8 cellular contexts compared by ENCODE assay signal in the genomic region with DNA sequence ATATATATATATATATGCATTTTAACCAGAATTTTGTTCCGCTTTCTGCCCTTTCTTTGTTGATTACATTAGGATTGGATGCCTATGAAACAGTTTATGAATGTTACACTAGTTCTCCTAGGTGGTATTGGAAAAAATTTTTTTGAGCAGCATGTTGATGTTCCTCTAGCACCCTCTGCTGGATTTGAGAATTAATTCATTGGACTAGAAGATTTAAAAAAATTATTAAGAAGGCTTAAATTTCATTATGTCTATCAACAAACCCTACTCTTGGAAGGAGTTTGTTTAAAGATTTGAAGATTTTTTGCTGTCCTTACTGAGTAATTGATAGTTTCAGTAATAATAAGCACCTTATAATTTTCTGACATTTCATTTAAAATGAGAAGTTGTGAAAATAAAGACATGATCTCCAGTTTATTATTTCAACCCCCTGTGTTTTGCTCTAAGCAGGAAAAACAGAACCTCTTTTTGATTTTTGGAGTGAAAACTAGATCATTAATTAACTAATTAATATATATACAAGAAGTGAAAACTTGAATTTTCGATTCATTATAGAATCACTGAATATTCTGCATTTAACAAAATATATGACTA.
DNase-seq lines count a peak whose midpoint lies in the region; ATAC-seq and TF ChIP-seq lines count a peak whose summit lies in the region.

No MANE protein-coding gene starts in this region.

- H3K36me3 Mint-ChIP-seq in CD4-positive, alpha-beta memory T cell = no peaks in the 10 kb centered on the region
- H3K36me3 Mint-ChIP-seq in naive B cell = peaks cover 0 to 8% of the 10 kb centered on the region in 2 donors
- H3K36me3 Mint-ChIP-seq in stimulated activated naive B cell treated with anti-CD40 and anti-IgM and Interleukin-4, amounts not matched to agents 10 μg/mL and 1 μg/mL and 100 μg/mL, for 72 hours = peaks cover 4 to 5% of the 10 kb centered on the region in 2 donors

- peaks cover 2 to 3% of the 10 kb centered on the region in 2 donors for H3K27me3 Mint-ChIP-seq in CD4-positive, alpha-beta memory T cell
- peaks cover 0 to 15% (median 8%) of the 10 kb centered on the region in 3 donors for H3K27me3 Mint-ChIP-seq in naive B cell
- peaks cover 0 to 6% of the 10 kb centered on the region in 2 donors for H3K27me3 Mint-ChIP-seq in stimulated activated naive B cell treated with anti-CD40 and anti-IgM and Interleukin-4, amounts not matched to agents 10 μg/mL and 1 μg/mL and 100 μg/mL, for 72 hours

- H3K36me3 ChIP-seq in CD4-positive, alpha-beta memory T cell (ENCODE audit: insufficient read depth, low read length) = no peaks in the 10 kb centered on the region

- CTCF ChIA-PET in CD4-positive, alpha-beta memory T cell (lab: Charles Lee; ENCODE audit: partially characterized antibody) = interaction anchor here (2.8 kb wide), 1 partner anchor 10 kb away, joined by 9 read pairs; no protein-coding TSS in a partner anchor

- H3K4me3 ChIP-seq in CD4-positive, alpha-beta memory T cell (ENCODE audit: low read length in 2 of 2) = no peak overlapping the region
- no peak overlapping the region for H3K4me3 ChIP-seq in coronary artery

- no peaks in the 10 kb centered on the region for H3K4me1 ChIP-seq in CD4-positive, alpha-beta memory T cell (ENCODE audit: insufficient read depth, low read length)

- peak in 4 of 5 donors; percentile 6 to 15 (median 12) for DNase-seq in CD4-positive, alpha-beta memory T cell
- DNase-seq in HCEC 1CT (peak; percentile 43), NCI-H748 treated with DMSO at 0.1 percent for 48 hours (lab: John Stamatoyannopoulos, UW) (peak; percentile 58), coronary artery (ENCODE audit: low spot score) (no peak), naive B cell (peak; percentile 0)
- DNase-seq in stimulated activated naive B cell treated with anti-CD40 and anti-IgM and Interleukin-4, amounts not matched to agents 10 μg/mL and 1 μg/mL and 100 μg/mL, for 72 hours = no peak
- DNase-seq in stimulated activated CD4-positive, alpha-beta T cell treated with anti-CD3 and anti-CD28 coated beads, Interleukin-15, amount 100 ng/mL, for 24 hours = no peak

- H3K27ac ChIP-seq in CD4-positive, alpha-beta memory T cell (ENCODE audit: low read depth, low read length) = no peak overlapping the region
- no peak overlapping the region for H3K27ac ChIP-seq in coronary artery

- peaks cover 0 to 1% (median 0%) of the 10 kb centered on the region in 4 donors for H3K4me1 Mint-ChIP-seq in CD4-positive, alpha-beta memory T cell
- H3K4me1 Mint-ChIP-seq in naive B cell = no peaks in the 10 kb centered on the region
- H3K4me1 Mint-ChIP-seq in stimulated activated naive B cell treated with anti-CD40 and anti-IgM and Interleukin-4, amounts not matched to agents 10 μg/mL and 1 μg/mL and 100 μg/mL, for 72 hours = no peaks in the 10 kb centered on the region

- no peak overlapping the region for H3K27ac Mint-ChIP-seq in CD4-positive, alpha-beta memory T cell
- H3K27ac Mint-ChIP-seq in naive B cell = no peak overlapping the region
- no peak overlapping the region for H3K27ac Mint-ChIP-seq in stimulated activated naive B cell treated with anti-CD40 and anti-IgM and Interleukin-4, amounts not matched to agents 10 μg/mL and 1 μg/mL and 100 μg/mL, for 72 hours

- no peaks in the 10 kb centered on the region for H3K27me3 ChIP-seq in CD4-positive, alpha-beta memory T cell (ENCODE audit: insufficient read depth, low read length)

- H3K9me3 ChIP-seq in CD4-positive, alpha-beta memory T cell (ENCODE audit: control insufficient read depth in 1 of 2, low read length in 2 of 2) = no peaks in the 10 kb centered on the region

- H3K4me3 Mint-ChIP-seq in CD4-positive, alpha-beta memory T cell = no peak overlapping the region
- no peak overlapping the region for H3K4me3 Mint-ChIP-seq in naive B cell
- no peak overlapping the region for H3K4me3 Mint-ChIP-seq in stimulated activated naive B cell treated with anti-CD40 and anti-IgM and Interleukin-4, amounts not matched to agents 10 μg/mL and 1 μg/mL and 100 μg/mL, for 72 hours

- no peak for ATAC-seq in naive B cell (ENCODE audit: low read depth in 2 of 2)
- no peak for ATAC-seq in stimulated activated naive B cell treated with anti-CD40 and anti-IgM and Interleukin-4, amounts not matched to agents 10 μg/mL and 1 μg/mL and 100 μg/mL, for 72 hours (replicated peaks)
- ATAC-seq in HG02885 (IDR thresholded peaks at IDR 0.05; ENCODE audit: poor library complexity, unreplicated experiment) = no peak

- intact Hi-C loops in CD4-positive, alpha-beta memory T cell (cut with micrococcal nuclease) = loop anchor here (10.0 kb wide), 1 partner anchor 538 kb away; no protein-coding TSS in a partner anchor

- POLR2A ChIA-PET in CD4-positive, alpha-beta memory T cell (lab: Charles Lee; ENCODE audit: partially characterized antibody) = no interaction called here

- TF ChIP-seq CTCF in coronary artery (IDR thresholded peaks at IDR 0.05) = peak; percentile 16

- H3K9me3 Mint-ChIP-seq in CD4-positive, alpha-beta memory T cell = peaks cover 0 to 10% (median 0%) of the 10 kb centered on the region in 8 donors
- peaks cover 0 to 10% (median 6%) of the 10 kb centered on the region in 7 donors for H3K9me3 Mint-ChIP-seq in naive B cell
- H3K9me3 Mint-ChIP-seq in stimulated activated naive B cell treated with anti-CD40 and anti-IgM and Interleukin-4, amounts not matched to agents 10 μg/mL and 1 μg/mL and 100 μg/mL, for 72 hours = peaks cover 2 to 5% of the 10 kb centered on the region in 2 donors

Comparison
In these comparisons a context has a peak if more than half of its experiments do, and no peak if none do; other contexts are left out.
1. DNase-seq: peak in CD4-positive, alpha-beta memory T cell (4 of 5), HCEC 1CT (single experiment), NCI-H748 treated with DMSO at 0.1 percent for 48 hours (single experiment) and naive B cell (single experiment); none in coronary artery (single experiment), stimulated activated naive B cell treated with anti-CD40 and anti-IgM and Interleukin-4, amounts not matched to agents 10 μg/mL and 1 μg/mL and 100 μg/mL, for 72 hours (single experiment) and stimulated activated CD4-positive, alpha-beta T cell treated with anti-CD3 and anti-CD28 coated beads, Interleukin-15, amount 100 ng/mL, for 24 hours (single experiment).